In the genomic region with DNA sequence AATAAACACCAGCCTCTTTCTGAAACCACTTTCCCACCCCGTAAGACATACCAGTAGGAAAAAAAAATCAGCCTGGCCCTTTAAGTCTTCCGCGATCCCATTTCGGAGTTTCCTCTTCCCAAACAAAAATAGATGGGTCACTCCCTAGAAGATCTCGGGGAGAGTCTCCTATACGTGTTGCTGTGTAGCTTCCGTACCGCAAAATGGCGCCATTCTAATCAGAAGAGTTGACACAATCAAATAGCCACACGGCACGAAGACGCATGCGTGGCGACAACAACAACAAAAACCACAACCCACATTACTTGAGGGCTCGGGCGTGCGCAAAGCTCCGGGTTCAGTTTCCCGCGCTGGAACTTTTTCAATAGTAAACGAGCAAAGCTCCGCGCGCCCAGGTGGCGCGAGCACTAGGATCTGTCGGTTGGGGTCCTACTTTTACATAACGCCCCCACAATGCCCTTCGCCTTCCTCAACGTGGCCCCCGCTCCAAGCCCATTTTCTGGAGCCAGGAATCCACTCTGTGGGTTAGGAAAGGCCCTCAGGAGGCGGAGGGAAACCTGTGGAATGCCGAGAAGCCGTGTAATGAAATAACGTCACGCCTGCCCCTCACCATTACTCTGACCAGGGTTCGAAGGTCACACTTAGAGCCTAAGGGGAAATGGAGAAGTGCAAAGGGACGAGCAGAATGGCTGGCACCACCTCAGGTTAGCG, we compare ENCODE assay signal across 8 cellular contexts. TPM values are rescaled to one million over a fixed set of nuclear protein-coding genes. Genes with fewer than 3 reads are reported as not detected.
DNase-seq lines count a peak whose midpoint lies in the region; ATAC-seq and TF ChIP-seq lines count a peak whose summit lies in the region.

A gene (minus strand): TSS at position 208 of the 711 bp plus-strand sequence. CDS start 519 bp downstream, outside the sequence.

- H3K27me3 Mint-ChIP-seq in activated CD4-positive, alpha-beta T cell treated with anti-CD3 and anti-CD28 coated beads for 36 hours: no peaks in the 10 kb centered on the region

- DNase-seq in GM10266 (ENCODE audit: extremely low spot score) (peak; percentile 83), NCI-H526 (lab: John Stamatoyannopoulos, UW) (peak; percentile 93 to 96), cerebellum (ENCODE audit: low spot score) (peak; percentile 89), kidney epithelial cell (ENCODE audit: low read depth) (peak; percentile 80)
- peak; percentile 94 for DNase-seq in activated CD4-positive, alpha-beta T cell treated with anti-CD3 and anti-CD28 coated beads for 36 hours
- DNase-seq in stimulated activated CD4-positive, alpha-beta T cell treated with anti-CD3 and anti-CD28 coated beads, Interleukin-15, amount 100 ng/mL, for 1 hour (ENCODE audit: low read depth in 1 of 2, low spot score in 1 of 2): peak; percentile 76

- CTCF ChIA-PET in activated CD4-positive, alpha-beta T cell treated with anti-CD3 and anti-CD28 coated beads for 36 hours (lab: Charles Lee): interaction anchor here (0.7 to 2.6 kb wide), 4 partner anchors 11 to 198 kb away, joined by 3 to 39 read pairs (median 5); a partner anchor contains a TSS

- TF ChIP-seq CTCF in GM10266 (IDR thresholded peaks at IDR 0.05; ENCODE audit: control insufficient read depth, insufficient read depth, low read depth, missing control alignments): no peak
- TF ChIP-seq CTCF in kidney epithelial cell (IDR thresholded peaks at IDR 0.05; ENCODE audit: insufficient read depth, low read length, poor library complexity, severe bottlenecking): no peak

- peak within 1 kb of the TSS; percentile 99 for H3K4me3 Mint-ChIP-seq in activated CD4-positive, alpha-beta T cell treated with anti-CD3 and anti-CD28 coated beads for 36 hours

- H3K4me1 Mint-ChIP-seq in activated CD4-positive, alpha-beta T cell treated with anti-CD3 and anti-CD28 coated beads for 36 hours: peaks cover 68% of the 10 kb centered on the region

- no peaks in the 10 kb centered on the region for H3K27me3 ChIP-seq in kidney epithelial cell (ENCODE audit: control insufficient read depth, insufficient read depth, low read length)

- ATAC-seq in HG03432 (IDR thresholded peaks at IDR 0.05; ENCODE audit: unreplicated experiment): peak; percentile 33
- peak; percentile 32 for ATAC-seq in activated CD4-positive, alpha-beta T cell treated with anti-CD3 and anti-CD28 coated beads for 36 hours
- no peak for ATAC-seq in HG02981 (IDR thresholded peaks at IDR 0.05; ENCODE audit: unreplicated experiment)

- H3K27ac Mint-ChIP-seq in activated CD4-positive, alpha-beta T cell treated with anti-CD3 and anti-CD28 coated beads for 36 hours: peak within 1 kb of the TSS; percentile 99

- H3K36me3 ChIP-seq in kidney epithelial cell (ENCODE audit: control insufficient read depth, insufficient read depth, low read length): peaks cover 9% of the 10 kb centered on the region

- peak within 1 kb of the TSS; percentile 99 for H3K4me3 ChIP-seq in kidney epithelial cell (ENCODE audit: low read depth, low read length)

- intact Hi-C loops in activated CD4-positive, alpha-beta T cell treated with anti-CD3 and anti-CD28 coated beads for 36 hours (cut with DNase I, micrococcal nuclease): loop anchor here (1.0 to 10.0 kb wide), 23 partner anchors 13 to 1540 kb away; a partner anchor contains a TSS

- no peaks in the 10 kb centered on the region for H3K9me3 Mint-ChIP-seq in activated CD4-positive, alpha-beta T cell treated with anti-CD3 and anti-CD28 coated beads for 36 hours (ENCODE audit: low read depth)

- peaks cover 77% of the 10 kb centered on the region for H3K36me3 Mint-ChIP-seq in activated CD4-positive, alpha-beta T cell treated with anti-CD3 and anti-CD28 coated beads for 36 hours (ENCODE audit: low read depth)

- POLR2A ChIA-PET in activated CD4-positive, alpha-beta T cell treated with anti-CD3 and anti-CD28 coated beads for 36 hours (lab: Charles Lee): interaction anchor here (0.5 to 3.5 kb wide), 23 partner anchors 12 to 1307 kb away, joined by 3 to 72 read pairs (median 4); a partner anchor contains a TSS

RNA-seq across cellular contexts. Expression of the gene that starts here (rescaled TPM):
- total RNA-seq in activated CD4-positive, alpha-beta T cell treated with anti-CD3 and anti-CD28 coated beads for 36 hours: 10 to 100 TPM; 35.2 to 42.8 TPM
- total RNA-seq in cerebellum: 7.8 TPM
- 17.7 and 22.0 TPM in 2 replicates for total RNA-seq in kidney epithelial cell
